ENCODE assay signal across 11 cellular contexts in the genomic region with DNA sequence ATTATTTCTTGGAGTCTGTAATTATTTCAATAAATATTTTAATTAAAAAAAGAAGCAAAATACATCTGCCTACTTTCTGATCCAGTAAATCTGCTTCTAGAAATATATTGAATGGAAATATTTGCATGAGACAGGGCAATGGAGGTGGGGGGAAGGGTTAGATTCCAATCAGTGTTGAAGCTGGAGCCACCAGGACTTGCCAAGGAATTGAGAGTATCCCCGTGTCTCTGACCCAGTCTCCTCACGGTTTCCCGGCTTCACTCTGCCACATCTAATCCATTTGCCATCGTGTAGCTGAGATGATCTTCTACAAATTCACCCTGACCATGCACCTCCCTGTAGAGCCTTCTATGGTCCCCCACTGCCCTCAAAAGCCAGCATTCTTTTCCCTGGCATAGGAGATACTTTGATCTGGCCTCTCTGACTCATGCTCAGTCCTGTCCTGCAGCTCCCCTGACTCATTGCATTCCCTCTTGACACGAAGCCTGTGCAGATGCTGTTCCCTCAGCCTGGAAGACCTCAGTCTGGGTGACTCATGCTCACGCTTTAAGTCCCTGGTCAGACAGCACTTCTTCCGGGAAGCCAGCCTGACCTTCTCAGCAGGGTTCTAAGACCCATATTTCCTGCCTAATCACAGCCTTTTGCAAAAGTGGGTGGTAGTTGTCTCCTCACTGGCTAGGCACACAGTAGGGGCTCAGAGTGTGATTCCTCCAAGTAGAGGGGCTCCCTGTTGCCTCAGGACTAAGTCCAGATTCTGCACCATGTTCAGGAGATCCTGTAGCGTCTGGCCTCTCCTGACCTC. TPM values are rescaled to one million over a fixed set of nuclear protein-coding genes. Genes with fewer than 3 reads are reported as not detected.
DNase-seq lines count a peak whose midpoint lies in the region; ATAC-seq, FAIRE-seq and TF ChIP-seq lines count a peak whose summit lies in the region.
"Had no signal": no experiment of that assay in that cellular context is flagged by ENCODE, and none has a peak within 500 bp of the region (broad histone marks: within the 10 kb centered on the region; RNA-seq: fewer than 3 reads in every experiment).

No MANE protein-coding gene starts in this region.

- H3K9ac ChIP-seq in kidney (ENCODE audit: low read length in 2 of 2): no peak overlapping the region

- TF ChIP-seq CTCF in Peyer's patch (IDR thresholded peaks at IDR 0.05): no peak
- TF ChIP-seq CTCF in kidney (IDR thresholded peaks at IDR 0.05; ENCODE audit: borderline replicate concordance, extremely low read depth, insufficient read depth): no peak

- H3K9me3 ChIP-seq in Peyer's patch: peaks cover 0 to 7% (median 0%) of the 10 kb centered on the region in 4 donors
- H3K9me3 ChIP-seq in kidney (ENCODE audit: control insufficient read depth in 1 of 2, low read length in 2 of 2): peaks cover 0 to 3% of the 10 kb centered on the region in 2 donors

- no peak overlapping the region for H3K27ac Mint-ChIP-seq in T-helper 2 cell treated with Interferon-gamma antibody and Interleukin-4, amounts not matched to agents 5 μg/mL and 100 μg/mL, for 36 hours
- H3K27ac Mint-ChIP-seq: activated naive CD8-positive, alpha-beta T cell treated with anti-CD3 and anti-CD28 coated beads, Interleukin-2, amount 10 ng/mL, durations not matched to agents 7 days and 5 days had no signal

- H3K27ac ChIP-seq in Peyer's patch: peak overlapping the region in 2 of 4 donors; percentile 39 to 67
- no peak overlapping the region for H3K27ac ChIP-seq in kidney (ENCODE audit: low read depth in 2 of 2, low read length in 2 of 2)

- ATAC-seq in GM21528 (IDR thresholded peaks at IDR 0.05; ENCODE audit: low FRiP score, unreplicated experiment) (no peak), GM21360 (IDR thresholded peaks at IDR 0.05; ENCODE audit: unreplicated experiment) (no peak)

- FAIRE-seq in kidney (lab: Jason Lieb, UNC): no peak

- no peaks in the 10 kb centered on the region for H3K36me3 Mint-ChIP-seq in T-helper 2 cell treated with Interferon-gamma antibody and Interleukin-4, amounts not matched to agents 5 μg/mL and 100 μg/mL, for 36 hours (ENCODE audit: low read depth)

- peak; percentile 22 for DNase-seq in T-helper 2 cell treated with Interferon-gamma antibody and Interleukin-4, amounts not matched to agents 5 μg/mL and 100 μg/mL, for 36 hours (ENCODE audit: low spot score)
- DNase-seq in T-helper 2 cell (no peak), Peyer's patch (peak in 2 of 3 donors; percentile 64 to 79), fibroblast of gingiva (ENCODE audit: low read depth) (peak; percentile 93), smooth muscle cell of the brain vasculature (ENCODE audit: low read depth, low spot score) (peak; percentile 50), kidney (no peak)
- DNase-seq: activated naive CD8-positive, alpha-beta T cell treated with anti-CD3 and anti-CD28 coated beads, Interleukin-2, amount 10 ng/mL, durations not matched to agents 7 days and 5 days; AML-193; stimulated activated CD4-positive, alpha-beta T cell treated with anti-CD3 and anti-CD28 coated beads, Interleukin-2, amount 100 ng/mL, for 48 hours had no signal

- H3K4me3 Mint-ChIP-seq in T-helper 2 cell treated with Interferon-gamma antibody and Interleukin-4, amounts not matched to agents 5 μg/mL and 100 μg/mL, for 36 hours: no peak overlapping the region
- H3K4me3 Mint-ChIP-seq: activated naive CD8-positive, alpha-beta T cell treated with anti-CD3 and anti-CD28 coated beads, Interleukin-2, amount 10 ng/mL, durations not matched to agents 7 days and 5 days had no signal

- TF ChIP-seq POLR2A in Peyer's patch (IDR thresholded peaks at IDR 0.05): no peak

- H3K27me3 ChIP-seq in Peyer's patch: no peaks in the 10 kb centered on the region

- H3K4me1 ChIP-seq in Peyer's patch (peaks cover 0 to 5% (median 0%) of the 10 kb centered on the region in 4 donors), kidney (ENCODE audit: control insufficient read depth in 1 of 2, insufficient read depth in 1 of 2, low read depth in 1 of 2, low read length in 2 of 2) (no peaks in the 10 kb centered on the region)

- H3K4me3 ChIP-seq in Peyer's patch (no peak overlapping the region), kidney (ENCODE audit: low read length in 2 of 2) (no peak overlapping the region)

- H3K36me3 ChIP-seq in Peyer's patch: no peaks in the 10 kb centered on the region
- no peaks in the 10 kb centered on the region for H3K36me3 ChIP-seq in kidney (ENCODE audit: control insufficient read depth in 1 of 2, insufficient read depth in 2 of 2, low read length in 2 of 2)

- peaks cover 39% of the 10 kb centered on the region for H3K27me3 Mint-ChIP-seq in T-helper 2 cell treated with Interferon-gamma antibody and Interleukin-4, amounts not matched to agents 5 μg/mL and 100 μg/mL, for 36 hours (ENCODE audit: low read depth)

- H3K9me3 Mint-ChIP-seq in T-helper 2 cell treated with Interferon-gamma antibody and Interleukin-4, amounts not matched to agents 5 μg/mL and 100 μg/mL, for 36 hours: peaks cover 24% of the 10 kb centered on the region

- intact Hi-C loops in kidney (cut with DNase I): no loop called here

- peaks cover 6% of the 10 kb centered on the region for H3K4me1 Mint-ChIP-seq in T-helper 2 cell treated with Interferon-gamma antibody and Interleukin-4, amounts not matched to agents 5 μg/mL and 100 μg/mL, for 36 hours (ENCODE audit: low read depth)

RNA-seq across cellular contexts. Expression of gene FKBP1A, which starts 23.0 kb away (rescaled TPM):
- 100 to 1,000 TPM in 2 of 4 donors, 10 to 100 TPM in 2; 76.9 to 165 (median 98.5) TPM for total RNA-seq in Peyer's patch
- 220 TPM for total RNA-seq in kidney
- 260 TPM for polyA plus RNA-seq in kidney (ENCODE audit: insufficient read depth, low read depth, low replicate concordance)

RNA-seq across cellular contexts. Expression of gene NSFL1C, which starts 50.8 kb away (rescaled TPM):
- total RNA-seq in Peyer's patch: 10 to 100 TPM; 49.9 to 82.5 (median 59.8) TPM
- 78.2 TPM for total RNA-seq in kidney
- 76.1 TPM for polyA plus RNA-seq in kidney (ENCODE audit: insufficient read depth, low read depth, low replicate concordance)

Comparison
In these comparisons a context has a peak if more than half of its experiments do, and no peak if none do; other contexts are left out.
1. DNase-seq: peak in T-helper 2 cell treated with Interferon-gamma antibody and Interleukin-4, amounts not matched to agents 5 μg/mL and 100 μg/mL, for 36 hours (single experiment), Peyer's patch (2 of 3), fibroblast of gingiva (single experiment) and smooth muscle cell of the brain vasculature (single experiment); none in T-helper 2 cell (0 of 5) and kidney (single experiment).